7 cellular contexts compared by ENCODE assay signal in the genomic region with DNA sequence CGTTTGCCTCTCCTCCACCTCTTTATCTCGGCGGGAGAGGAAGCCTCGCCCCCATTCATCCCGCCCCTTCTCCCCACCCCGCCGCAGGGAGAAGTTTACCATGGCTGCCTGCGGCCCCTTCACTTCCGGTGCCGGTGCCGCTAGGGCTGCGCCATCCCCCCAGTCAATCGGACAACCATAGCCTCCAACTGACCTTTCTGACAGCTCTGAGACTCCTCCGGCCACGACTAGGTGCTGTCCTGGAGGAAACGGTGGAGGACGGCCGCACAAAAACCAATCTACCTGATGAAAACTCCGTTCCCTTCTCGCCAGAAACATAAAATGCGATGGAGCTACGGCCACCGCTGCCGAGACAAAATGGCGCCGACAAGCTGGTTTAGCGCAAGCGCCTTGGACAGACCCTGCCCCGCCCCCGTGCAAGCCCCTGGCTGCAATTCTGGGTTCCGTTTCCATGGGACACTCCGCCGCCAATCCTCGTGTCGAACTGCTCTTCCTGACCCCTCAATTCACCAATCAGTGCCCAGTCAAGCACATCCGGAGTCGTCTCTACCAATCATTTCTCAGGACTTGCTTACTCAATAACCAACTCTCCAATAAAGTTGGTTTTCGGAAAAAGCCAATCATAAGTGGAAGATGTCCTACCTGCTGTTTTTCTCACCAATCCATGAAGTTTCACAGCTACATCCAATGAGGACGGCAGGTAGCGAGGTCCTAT. TPM values are rescaled to one million over a fixed set of nuclear protein-coding genes. Genes with fewer than 3 reads are reported as not detected.
DNase-seq lines count a peak whose midpoint lies in the region; ATAC-seq, FAIRE-seq and TF ChIP-seq lines count a peak whose summit lies in the region.

No MANE protein-coding gene starts in this region.

- H4K20me1 ChIP-seq in astrocyte (ENCODE audit: insufficient read depth, low read length): peaks cover 46% of the 10 kb centered on the region

- peaks cover 66% of the 10 kb centered on the region for H3K79me2 ChIP-seq in astrocyte (ENCODE audit: insufficient read depth, low read length)

- peaks cover 14% of the 10 kb centered on the region for H3K36me3 Mint-ChIP-seq in astrocyte (ENCODE audit: low read depth, unreplicated experiment)

- DNase-seq in NCI-H1694 treated with DMSO at 0.1 percent for 48 hours (lab: John Stamatoyannopoulos, UW) (peak; percentile 100), T-helper 2 cell (peak; percentile 95 to 100 (median 98)), astrocyte (ENCODE audit: low read depth) (peak; percentile 100), hepatic stellate cell (ENCODE audit: low spot score) (peak; percentile 98)

- H3K4me1 Mint-ChIP-seq in astrocyte (ENCODE audit: low read depth, unreplicated experiment): peaks cover 3% of the 10 kb centered on the region

- no peaks in the 10 kb centered on the region for H3K27me3 Mint-ChIP-seq in astrocyte (ENCODE audit: low read depth, unreplicated experiment)

- H3K9me3 ChIP-seq in astrocyte (ENCODE audit: insufficient read depth, low read depth, low read length): no peaks in the 10 kb centered on the region

- no peak for TF ChIP-seq CTCF in astrocyte (IDR thresholded peaks at IDR 0.05; ENCODE audit: insufficient read depth, low read depth, low read length)

- peak overlapping the region; percentile 89 for H2AFZ ChIP-seq in astrocyte (ENCODE audit: low read depth, low read length)

- no peak overlapping the region for H3K27ac Mint-ChIP-seq in astrocyte (ENCODE audit: unreplicated experiment)

- peaks cover 7% of the 10 kb centered on the region for H3K4me1 ChIP-seq in astrocyte (ENCODE audit: insufficient read depth, low read length)
- peaks cover 15% of the 10 kb centered on the region for H3K4me1 ChIP-seq in rectal smooth muscle tissue (ENCODE audit: control insufficient read depth, insufficient read depth, low read length)

- peak; percentile 83 for ATAC-seq in GM18498 (IDR thresholded peaks at IDR 0.05; ENCODE audit: unreplicated experiment)
- ATAC-seq in HG02885 (IDR thresholded peaks at IDR 0.05; ENCODE audit: poor library complexity, unreplicated experiment): peak; percentile 84

- H3K27me3 ChIP-seq in astrocyte (ENCODE audit: insufficient read depth, low read length) (no peaks in the 10 kb centered on the region), rectal smooth muscle tissue (ENCODE audit: control insufficient read depth, insufficient read depth, low read length) (no peaks in the 10 kb centered on the region)

- peak overlapping the region; percentile 98 for H3K27ac ChIP-seq in astrocyte (ENCODE audit: low read depth, low read length)
- H3K27ac ChIP-seq in rectal smooth muscle tissue (ENCODE audit: low read depth, low read length): peak overlapping the region; percentile 98

- no peaks in the 10 kb centered on the region for H3K9me3 Mint-ChIP-seq in astrocyte (ENCODE audit: unreplicated experiment)

- no peak overlapping the region for H3K4me3 Mint-ChIP-seq in astrocyte (ENCODE audit: unreplicated experiment)

- H3K4me3 ChIP-seq in astrocyte (ENCODE audit: insufficient read depth, low read depth, low read length) (peak overlapping the region; percentile 97), rectal smooth muscle tissue (ENCODE audit: low read length) (peak overlapping the region; percentile 100)

- H3K9ac ChIP-seq in astrocyte (ENCODE audit: low read length) (peak overlapping the region; percentile 96), rectal smooth muscle tissue (ENCODE audit: low read length) (peak overlapping the region; percentile 90)

- H3K36me3 ChIP-seq in astrocyte (ENCODE audit: insufficient read depth, low read length) (peaks cover 20% of the 10 kb centered on the region), rectal smooth muscle tissue (ENCODE audit: control insufficient read depth, insufficient read depth, low read length) (peaks cover 8% of the 10 kb centered on the region)

- peak overlapping the region; percentile 95 for H3K4me2 ChIP-seq in astrocyte (ENCODE audit: low read length)

- FAIRE-seq in astrocyte (lab: Jason Lieb, UNC): peak; percentile 91

RNA-seq across cellular contexts. Expression of a gene that starts 0.4 kb away (rescaled TPM):
- 24.5 and 26.6 TPM in 2 replicates for total RNA-seq in astrocyte

RNA-seq across cellular contexts. Expression of a gene that starts 53.3 kb away (rescaled TPM):
- total RNA-seq in astrocyte: 215 and 232 TPM in 2 replicates

Comparison
In these comparisons a context has a peak if more than half of its experiments do, and no peak if none do; other contexts are left out.
1. Peak in every context shown above with its lines: DNase-seq, ATAC-seq, H3K4me3 ChIP-seq and H3K27ac ChIP-seq.